In genomic region chr1:22105611-22106207, GRCh38 we compare ENCODE assay signal across 8 cellular contexts. TPM values are rescaled to one million over a fixed set of nuclear protein-coding genes. Genes with fewer than 3 reads are reported as not detected.
A peak's percentile ranks its signal among the peaks of the same experiment; 100 is the strongest.
DNase-seq lines count a peak whose midpoint lies in the region; ATAC-seq, FAIRE-seq and TF ChIP-seq lines count a peak whose summit lies in the region.

No MANE protein-coding gene starts in this region.

- H3K4me3 ChIP-seq in dorsolateral prefrontal cortex: no peak overlapping the region
- no peak overlapping the region for H3K4me3 ChIP-seq in mucosa of descending colon

- ATAC-seq in mucosa of descending colon: peak; percentile 79
- ATAC-seq in GM18907 (IDR thresholded peaks at IDR 0.05; ENCODE audit: unreplicated experiment): no peak

- H3K27ac ChIP-seq in dorsolateral prefrontal cortex: peak overlapping the region in 3 of 59 donors; percentile 29 to 53 (median 52)

- no peaks in the 10 kb centered on the region for H3K36me3 ChIP-seq in mucosa of descending colon (ENCODE audit: low read depth)

- TF ChIP-seq CTCF in dorsolateral prefrontal cortex (IDR thresholded peaks at IDR 0.05 in 54 of 56, conservative IDR thresholded peaks at IDR 0.05 in 2 of 56; ENCODE audit: low read depth in 1 of 56, partially characterized antibody in 56 of 56): peak; percentile 66 to 91 (median 84)
- TF ChIP-seq CTCF in mucosa of descending colon (IDR thresholded peaks at IDR 0.05): peak; percentile 61

- intact Hi-C loops in dorsolateral prefrontal cortex (cut with DNase I): loop anchor here (2.0 to 10.0 kb wide), 6 partner anchors 37 to 539 kb away; partner anchors contain the start of genes C1QC (in 1 of the 2) and WNT4 (in 1 of the 2)
- intact Hi-C loops in mucosa of descending colon (cut with DNase I, micrococcal nuclease): no loop called here

- no peaks in the 10 kb centered on the region for H3K27me3 ChIP-seq in dorsolateral prefrontal cortex

- DNase-seq in ELF-1 (ENCODE audit: low read depth, low spot score) (peak; percentile 54), NCI-H1092 treated with DMSO at 0.1 percent for 48 hours (lab: John Stamatoyannopoulos, UW) (peak; percentile 71), SKM-1 treated with dmso at 0.1 percent for 144 hours (lab: John Stamatoyannopoulos, UW; ENCODE audit: unreplicated experiment) (peak; percentile 55), dorsolateral prefrontal cortex (peak in 1 of 10 donors; percentile 21), mucosa of descending colon (peak in 1 of 3 donors; percentile 39), mesenteric fat pad (ENCODE audit: low spot score) (no peak)

- FAIRE-seq in A204.1 (lab: Jason Lieb, UNC): peak; percentile 27

- no peaks in the 10 kb centered on the region for H3K9me3 ChIP-seq in mucosa of descending colon

- H3K4me1 ChIP-seq in mucosa of descending colon (ENCODE audit: low read depth): peaks cover 3% of the 10 kb centered on the region

RNA-seq across cellular contexts. Expression of gene WNT4, which starts 37.2 kb away (rescaled TPM):
- 1 to 10 TPM in 98 of 120 experiments, under 1 TPM in 22; 0.50 to 4.2 (median 1.5) TPM for total RNA-seq in dorsolateral prefrontal cortex
- total RNA-seq in mucosa of descending colon: 1 to 10 TPM; 1.2 to 4.5 (median 2.5) TPM
- 0.10 TPM for total RNA-seq in mesenteric fat pad

RNA-seq across cellular contexts. Expression of gene CDC42, which starts 53.2 kb away (rescaled TPM):
- total RNA-seq in dorsolateral prefrontal cortex (100 to 1,000 TPM in 116 of 120 experiments, 10 to 100 TPM in 4; 71.6 to 204 (median 149) TPM), mucosa of descending colon (100 to 1,000 TPM; 231 to 292 (median 282) TPM), mesenteric fat pad (270 TPM)

Comparison
In these comparisons a context has a peak if more than half of its experiments do, and no peak if none do; other contexts are left out.
1. intact Hi-C loops: an anchor here in dorsolateral prefrontal cortex (2.0 to 10.0 kb wide); none called in mucosa of descending colon.